In the genomic region with DNA sequence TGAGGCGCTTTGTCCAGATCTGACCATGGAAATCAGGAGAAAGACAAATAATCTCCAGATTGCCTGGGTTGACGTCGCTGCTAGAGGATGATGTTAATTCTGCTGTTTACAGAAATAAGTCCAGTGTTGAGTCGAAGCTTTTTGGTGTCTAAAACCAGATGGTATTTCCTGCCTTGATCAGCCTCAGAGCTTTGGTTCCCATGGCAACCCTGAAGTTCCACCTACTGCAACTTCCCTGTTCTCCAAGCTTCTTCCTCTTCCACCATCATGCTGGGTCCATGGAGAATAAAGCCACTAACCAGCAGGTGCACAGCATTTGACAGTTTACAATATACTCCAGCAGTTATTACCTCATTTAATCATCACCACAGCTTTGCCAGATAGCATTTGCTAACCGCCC, we compare ENCODE assay signal across 11 cellular contexts. TPM values are rescaled to one million over a fixed set of nuclear protein-coding genes. Genes with fewer than 3 reads are reported as not detected.
DNase-seq lines count a peak whose midpoint lies in the region; TF ChIP-seq lines count a peak whose summit lies in the region.
"Had no signal": no experiment of that assay in that cellular context is flagged by ENCODE, and none has a peak within 500 bp of the region (broad histone marks: within the 10 kb centered on the region; RNA-seq: fewer than 3 reads in every experiment).

No MANE protein-coding gene starts in this region.

- no peaks in the 10 kb centered on the region for H3K4me1 ChIP-seq in suprapubic skin

- H3K36me3 ChIP-seq in suprapubic skin, result no peaks in the 10 kb centered on the region

- WGBS in suprapubic skin, result 54% methylated on average over 5 of the region's 5 CpGs

- H3K4me3 ChIP-seq in NB4 (ENCODE audit: low read depth, low read length), result no peak overlapping the region
- peak overlapping the region in 23 of 59 donors; percentile 0 to 46 (median 24) for H3K4me3 ChIP-seq in dorsolateral prefrontal cortex
- H3K4me3 ChIP-seq in suprapubic skin, result no peak overlapping the region

- TF ChIP-seq CTCF in NB4 (IDR thresholded peaks at IDR 0.05; ENCODE audit: low read depth, low read length) (no peak), dorsolateral prefrontal cortex (IDR thresholded peaks at IDR 0.05 in 54 of 56, conservative IDR thresholded peaks at IDR 0.05 in 2 of 56; ENCODE audit: low read depth in 1 of 56, partially characterized antibody in 56 of 56) (no peak), suprapubic skin (IDR thresholded peaks at IDR 0.05) (no peak)

- TF ChIP-seq POLR2A in NB4 (IDR thresholded peaks at IDR 0.05; ENCODE audit: extremely low read depth, insufficient read length) (no peak), erythroblast (IDR thresholded peaks at IDR 0.05; ENCODE audit: low read length) (no peak), suprapubic skin (IDR thresholded peaks at IDR 0.05) (no peak)

- H3K27ac ChIP-seq in dorsolateral prefrontal cortex, result peak overlapping the region in 33 of 59 donors; percentile 0 to 83 (median 44)
- H3K27ac ChIP-seq in suprapubic skin, result no peak overlapping the region
- H3K27ac ChIP-seq: VCaP had no signal

- H3K27me3 ChIP-seq in dorsolateral prefrontal cortex (peaks cover 0 to 2% (median 0%) of the 10 kb centered on the region in 45 donors), suprapubic skin (peaks cover 10% of the 10 kb centered on the region)

- DNase-seq in GF-D8 (lab: John Stamatoyannopoulos, UW) (peak; percentile 65), NB4 (ENCODE audit: low read depth) (peak; percentile 73), dorsolateral prefrontal cortex (peak in 2 of 10 donors; percentile 25 to 52), occipital lobe (lab: John Stamatoyannopoulos, UW) (peak; percentile 17), erythroblast (lab: John Stamatoyannopoulos, UW) (no peak), suprapubic skin (ENCODE audit: low spot score in 2 of 2) (no peak), NCI-H187 treated with DMSO at 0.1 percent for 48 hours (lab: John Stamatoyannopoulos, UW) (no peak)
- DNase-seq: activated gamma-delta T cell treated with Interleukin-2 at 50 U/mL for 16 hours; effector CD4-positive, alpha-beta T cell; OCI-M1 had no signal

- TF ChIP-seq EP300 in suprapubic skin (IDR thresholded peaks at IDR 0.05), result no peak

- no peaks in the 10 kb centered on the region for H3K9me3 ChIP-seq in suprapubic skin

- intact Hi-C loops in dorsolateral prefrontal cortex (cut with DNase I), result loop anchor here in 1 of 2 donors (10.0 kb wide), 1 partner anchor 412 kb away; no protein-coding TSS in a partner anchor

RNA-seq across cellular contexts. Expression of gene GABBR2, which starts 18.0 kb away (rescaled TPM):
- 100 to 1,000 TPM in 111 of 120 experiments, 10 to 100 TPM in 9; 42.8 to 228 (median 154) TPM for total RNA-seq in dorsolateral prefrontal cortex
- total RNA-seq in occipital lobe, result 42.7 TPM
- 1 to 10 TPM in 1 of 4 donors, under 1 TPM in 1, not detected in 2; 0.32 to 1.7 TPM for total RNA-seq in suprapubic skin

Comparison
In these comparisons a context has a peak if more than half of its experiments do, and no peak if none do; other contexts are left out.
1. DNase-seq: peak in GF-D8 (single experiment), NB4 (single experiment) and occipital lobe (single experiment); none in erythroblast (0 of 2), suprapubic skin (0 of 2) and NCI-H187 treated with DMSO at 0.1 percent for 48 hours (single experiment).
2. RNA of gene GABBR2, which starts 18.0 kb away (total RNA-seq): 42.8 to 228 TPM in dorsolateral prefrontal cortex and 42.7 TPM in occipital lobe (single experiment); 0.32 to 1.7 TPM in suprapubic skin; every median in the first group is over 10 times any median in the second.